In the genomic region with DNA sequence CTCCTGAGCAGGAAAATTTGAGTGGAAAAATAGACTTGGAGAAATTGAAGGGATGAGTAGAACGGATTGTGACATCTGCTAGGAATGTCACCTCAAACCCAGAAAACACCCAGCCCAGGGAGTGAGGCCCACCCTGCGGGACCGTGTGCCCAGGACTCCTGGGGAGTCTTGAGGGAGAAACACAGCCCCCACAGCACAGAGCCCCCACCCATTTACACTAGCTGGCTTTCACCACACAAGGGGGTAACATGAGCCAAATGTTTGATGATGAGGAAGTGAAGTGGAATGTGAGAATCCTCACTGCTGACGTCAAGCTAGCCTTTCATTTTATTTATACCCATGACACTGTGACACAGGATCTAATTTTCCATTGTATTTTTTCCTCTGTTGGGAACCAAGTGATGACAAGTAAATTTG, we compare ENCODE assay signal across 11 cellular contexts. TPM values are rescaled to one million over a fixed set of nuclear protein-coding genes. Genes with fewer than 3 reads are reported as not detected.
DNase-seq lines count a peak whose midpoint lies in the region; ATAC-seq and TF ChIP-seq lines count a peak whose summit lies in the region.
"Had no signal": no experiment of that assay in that cellular context is flagged by ENCODE, and none has a peak within 500 bp of the region (broad histone marks: within the 10 kb centered on the region; RNA-seq: fewer than 3 reads in every experiment).

No MANE protein-coding gene starts in this region.

- H3K4me3 ChIP-seq in left lung, result no peak overlapping the region

- DNase-seq in SIG-M5 treated with dmso at 0.1 percent for 504 hours (lab: John Stamatoyannopoulos, UW; ENCODE audit: unreplicated experiment) (peak; percentile 20), SIG-M5 (lab: John Stamatoyannopoulos, UW) (no peak), left lung (no peak), GM13976 (ENCODE audit: low spot score) (no peak), left colon (no peak)
- no peak for DNase-seq in activated CD4-positive, CD25-positive, alpha-beta regulatory T cell (lab: John Stamatoyannopoulos, UW)
- DNase-seq: Caco-2 had no signal

- peaks cover 4% of the 10 kb centered on the region for H3K36me3 Mint-ChIP-seq in brain
- H3K36me3 Mint-ChIP-seq: activated naive CD4-positive, alpha-beta T cell treated with anti-CD3 and anti-CD28 coated beads, Interleukin-2, amount 50 U/mL, for 24 hours had no signal

- peaks cover 16% of the 10 kb centered on the region for H3K4me1 Mint-ChIP-seq in brain
- H3K4me1 Mint-ChIP-seq: activated naive CD4-positive, alpha-beta T cell treated with anti-CD3 and anti-CD28 coated beads, Interleukin-2, amount 50 U/mL, for 24 hours had no signal

- in situ Hi-C loops in GM13976 (cut with MboI; ENCODE audit: low sequenced_read_pairs, unreplicated experiment), result loop anchor here (25.0 kb wide), 1 partner anchor 1095 kb away; no protein-coding TSS in a partner anchor

- H3K9me3 Mint-ChIP-seq in brain, result no peaks in the 10 kb centered on the region
- H3K9me3 Mint-ChIP-seq: activated naive CD4-positive, alpha-beta T cell treated with anti-CD3 and anti-CD28 coated beads, Interleukin-2, amount 50 U/mL, for 24 hours; T-helper 1 cell treated with Interleukin-12 subunit alpha and Interleukin-12 subunit beta and Interleukin-4 antibody, amounts not matched to agents 30 μg/mL and 1 μg/mL, for 36 hours had no signal

- peaks cover 4% of the 10 kb centered on the region for H3K27me3 Mint-ChIP-seq in brain
- H3K27me3 Mint-ChIP-seq: activated naive CD4-positive, alpha-beta T cell treated with anti-CD3 and anti-CD28 coated beads, Interleukin-2, amount 50 U/mL, for 24 hours had no signal

- peak overlapping the region in 1 of 2 donors; percentile 57 for H3K27ac ChIP-seq in left lung

- H3K27me3 ChIP-seq in left lung, result no peaks in the 10 kb centered on the region

- no peaks in the 10 kb centered on the region for H3K9me3 ChIP-seq in left lung
- H3K9me3 ChIP-seq: Caco-2 had no signal

- H3K36me3 ChIP-seq in left lung, result no peaks in the 10 kb centered on the region

- intact Hi-C loops in left lung (cut with DNase I), result no loop called here
- intact Hi-C loops in left colon (cut with DNase I, micrococcal nuclease), result no loop called here

- peak overlapping the region in 1 of 5 experiments; percentile 64 for H3K4me3 Mint-ChIP-seq in brain
- H3K4me3 Mint-ChIP-seq: activated naive CD4-positive, alpha-beta T cell treated with anti-CD3 and anti-CD28 coated beads, Interleukin-2, amount 50 U/mL, for 24 hours; T-helper 1 cell treated with Interleukin-12 subunit alpha and Interleukin-12 subunit beta and Interleukin-4 antibody, amounts not matched to agents 30 μg/mL and 1 μg/mL, for 36 hours had no signal

- ATAC-seq in left lung (peak; percentile 24), GM19463 (IDR thresholded peaks at IDR 0.05; ENCODE audit: unreplicated experiment) (no peak), left colon (no peak)

- TF ChIP-seq CTCF in brain (conservative IDR thresholded peaks at IDR 0.05), result no peak
- TF ChIP-seq CTCF in left lung (IDR thresholded peaks at IDR 0.05), result no peak
- TF ChIP-seq CTCF in GM13976 (IDR thresholded peaks at IDR 0.05; ENCODE audit: borderline replicate concordance, control extremely low read depth, extremely low read depth, insufficient read depth, missing control alignments), result no peak

- peaks cover 4 to 16% of the 10 kb centered on the region in 2 donors for H3K4me1 ChIP-seq in left lung

- peak overlapping the region in 4 of 5 experiments; percentile 77 to 87 (median 80) for H3K27ac Mint-ChIP-seq in brain
- H3K27ac Mint-ChIP-seq: activated naive CD4-positive, alpha-beta T cell treated with anti-CD3 and anti-CD28 coated beads, Interleukin-2, amount 50 U/mL, for 24 hours; T-helper 1 cell treated with Interleukin-12 subunit alpha and Interleukin-12 subunit beta and Interleukin-4 antibody, amounts not matched to agents 30 μg/mL and 1 μg/mL, for 36 hours had no signal

RNA-seq across cellular contexts. Expression of gene PDE8B, which starts 42.8 kb away (rescaled TPM):
- polyA plus RNA-seq in brain (ENCODE audit: insufficient read depth, low read depth, low replicate concordance), result 5.9 TPM
- total RNA-seq in left lung, result 1 to 10 TPM; 3.3 to 3.6 TPM
- 1 to 10 TPM in 1 of 2 donors, under 1 TPM in 1; 0.89 to 1.4 TPM for total RNA-seq in left colon
